ENCODE assay signal across 10 cellular contexts in the genomic region with DNA sequence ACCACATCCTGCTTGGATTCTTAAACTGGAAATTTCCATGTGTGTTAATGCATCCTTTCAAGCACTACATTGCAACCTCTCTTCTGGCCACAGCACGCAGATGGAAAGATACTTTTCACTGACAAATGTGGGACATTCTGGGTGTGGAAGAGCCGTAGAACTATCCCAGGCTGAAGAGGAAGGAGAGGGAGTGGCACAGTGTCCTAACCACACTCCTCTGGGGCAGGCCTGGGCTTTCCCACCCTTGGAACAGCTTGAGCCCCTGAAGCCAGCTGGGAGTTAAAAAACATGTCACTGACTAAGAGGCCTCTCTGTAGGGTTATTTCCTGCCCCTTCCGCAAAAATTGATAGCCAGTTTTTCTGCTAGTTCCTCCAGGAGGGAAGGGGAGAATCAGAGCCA. TPM values are rescaled to one million over a fixed set of nuclear protein-coding genes. Genes with fewer than 3 reads are reported as not detected.
DNase-seq lines count a peak whose midpoint lies in the region; ATAC-seq, FAIRE-seq and TF ChIP-seq lines count a peak whose summit lies in the region.
"Had no signal": no experiment of that assay in that cellular context is flagged by ENCODE, and none has a peak within 500 bp of the region (broad histone marks: within the 10 kb centered on the region; RNA-seq: fewer than 3 reads in every experiment).

No MANE protein-coding gene starts in this region.

- no peak overlapping the region for H3K9ac ChIP-seq in HepG2 (ENCODE audit: insufficient read depth, low read depth, low read length)

- TF ChIP-seq RAD21 in HepG2 (CRISPR knock-in tag; IDR thresholded peaks at IDR 0.05): no peak

- ATAC-seq in right lobe of liver: peak; percentile 31 to 77 (median 34)
- no peak for ATAC-seq in HepG2
- ATAC-seq in mucosa of descending colon: peak; percentile 61
- ATAC-seq in aorta (ENCODE audit: low FRiP score): peak; percentile 66
- ATAC-seq in GM19467 (IDR thresholded peaks at IDR 0.05; ENCODE audit: unreplicated experiment): no peak

- 56% methylated on average over 3 of the region's 3 CpGs for WGBS in right lobe of liver (ENCODE audit: insufficient coverage, low coverage, low lambda C conversion rate, missing lambda C conversion rate)
- 90% methylated on average over 3 of the region's 3 CpGs for WGBS in HepG2 (ENCODE audit: low lambda C conversion rate)
- 27 to 40% methylated on average over 3 of the region's 3 CpGs for WGBS in esophagus, 2 donors
- WGBS in aorta, 2 donors: 59 to 72% methylated on average over 3 of the region's 3 CpGs

- intact Hi-C loops in right lobe of liver (cut with DNase I) (loop anchor here (10.0 kb wide), 1 partner anchor 199 kb away; no protein-coding TSS in a partner anchor), HepG2 (cut with micrococcal nuclease; ENCODE audit: unreplicated experiment) (no loop called here), mucosa of descending colon (cut with DNase I, micrococcal nuclease) (no loop called here), aorta (cut with DNase I) (no loop called here)

- FAIRE-seq in HepG2 (lab: Jason Lieb, UNC): no peak
- FAIRE-seq: colon had no signal

- H3K4me3 ChIP-seq in right lobe of liver (no peak overlapping the region), HepG2 (replicated peaks in 1 of 3; ENCODE audit: insufficient read depth in 1 of 3, low read depth in 2 of 3, low read length in 3 of 3) (no peak overlapping the region), esophagus (ENCODE audit: low read depth in 1 of 2, low read length in 2 of 2) (no peak overlapping the region), mucosa of descending colon (no peak overlapping the region), aorta (ENCODE audit: low read length in 2 of 2) (no peak overlapping the region)

- in situ Hi-C loops in HepG2 (cut with HindIII; ENCODE audit: extremely low pct_ligation_motif_present, low pct_unique_long_range_greater_than_20kb): no loop called here

- H3K27me3 ChIP-seq in right lobe of liver (no peaks in the 10 kb centered on the region), HepG2 (ENCODE audit: control insufficient read depth in 1 of 2, insufficient read depth in 2 of 2, low read length in 2 of 2) (no peaks in the 10 kb centered on the region), esophagus (ENCODE audit: control insufficient read depth in 1 of 2, insufficient read depth in 2 of 2, low read length in 2 of 2) (no peaks in the 10 kb centered on the region), aorta (ENCODE audit: control insufficient read depth in 1 of 2, insufficient read depth in 2 of 2, low read length in 1 of 2) (no peaks in the 10 kb centered on the region)

- H3K79me2 ChIP-seq in HepG2 (ENCODE audit: insufficient read depth, low read length): no peaks in the 10 kb centered on the region

- H2AFZ ChIP-seq in HepG2 (ENCODE audit: low read length): no peak overlapping the region

- TF ChIP-seq POLR2A in right lobe of liver (IDR thresholded peaks at IDR 0.05): no peak
- TF ChIP-seq POLR2A in HepG2 (IDR thresholded peaks at IDR 0.05; ENCODE audit: insufficient read depth in 1 of 2, low read depth in 2 of 2, low read length in 2 of 2): no peak

- BruUV-seq in HepG2 (replicated peaks; lab: Mats Ljungman, UMichigan): no TSS peak

- no peak for TF ChIP-seq EP300 in HepG2 (IDR thresholded peaks at IDR 0.05; ENCODE audit: low read depth in 2 of 2, low read length in 2 of 2)
- TF ChIP-seq EP300 in HepG2 (CRISPR knock-in tag; IDR thresholded peaks at IDR 0.05; ENCODE audit: borderline replicate concordance): no peak

- TF ChIP-seq CTCF in right lobe of liver (IDR thresholded peaks at IDR 0.05) (no peak), HepG2 (CRISPR knock-in tag; IDR thresholded peaks at IDR 0.05) (no peak), mucosa of descending colon (IDR thresholded peaks at IDR 0.05) (no peak)

- H3K4me2 ChIP-seq in HepG2 (ENCODE audit: low read depth, low read length): no peak overlapping the region

- CTCF ChIA-PET in HepG2 (lab: Yijun Ruan, JAX; ENCODE audit: low intra/inter-chr PET ratio, low total read pairs): no interaction called here

- no peaks in the 10 kb centered on the region for H4K20me1 ChIP-seq in HepG2 (ENCODE audit: insufficient read depth, low read length)

- DNase-seq in right lobe of liver: no peak
- DNase-seq in HepG2 (ENCODE audit: low spot score): no peak
- DNase-seq in mucosa of descending colon: no peak
- DNase-seq in aorta: peak in 1 of 2 donors; percentile 50
- no peak for DNase-seq in SIG-M5 (lab: John Stamatoyannopoulos, UW)
- no peak for DNase-seq in NCI-H2107 (lab: John Stamatoyannopoulos, UW)

- peaks cover 0 to 9% (median 1%) of the 10 kb centered on the region in 4 donors for H3K36me3 ChIP-seq in right lobe of liver
- H3K36me3 ChIP-seq in HepG2 (replicated peaks in 1 of 2; ENCODE audit: control insufficient read depth in 1 of 2, insufficient read depth in 2 of 2, low read length in 2 of 2): peaks cover 5 to 9% of the 10 kb centered on the region in 2 experiments; a peak in 4 of 5 replicates
- H3K36me3 ChIP-seq in esophagus (ENCODE audit: control insufficient read depth in 2 of 2, insufficient read depth in 2 of 2, low read length in 1 of 2): no peaks in the 10 kb centered on the region
- H3K36me3 ChIP-seq in mucosa of descending colon (ENCODE audit: low read depth): no peaks in the 10 kb centered on the region
- no peaks in the 10 kb centered on the region for H3K36me3 ChIP-seq in aorta (ENCODE audit: control insufficient read depth in 1 of 2, insufficient read depth in 2 of 2, low read length in 1 of 2)

- peak overlapping the region in 1 of 3 donors; percentile 8 for H3K27ac ChIP-seq in right lobe of liver
- H3K27ac ChIP-seq in HepG2 (ENCODE audit: extremely low read length, insufficient read depth, low read length): no peak overlapping the region
- H3K27ac ChIP-seq in esophagus (ENCODE audit: low read depth in 2 of 2, low read length in 1 of 2): peak overlapping the region; percentile 83 to 92
- no peak overlapping the region for H3K27ac ChIP-seq in aorta (ENCODE audit: low read depth in 1 of 2, low read length in 2 of 2)

- H3K9me3 ChIP-seq in right lobe of liver (no peaks in the 10 kb centered on the region), HepG2 (ENCODE audit: low read length) (no peaks in the 10 kb centered on the region), esophagus (ENCODE audit: control insufficient read depth in 2 of 2, insufficient read depth in 1 of 2, low read depth in 1 of 2, low read length in 1 of 2) (no peaks in the 10 kb centered on the region), mucosa of descending colon (no peaks in the 10 kb centered on the region), aorta (ENCODE audit: control insufficient read depth, low read length) (no peaks in the 10 kb centered on the region)

- POLR2A ChIA-PET in HepG2 (lab: Yijun Ruan, JAX): no interaction called here

- peaks cover 0 to 5% (median 0%) of the 10 kb centered on the region in 4 donors for H3K4me1 ChIP-seq in right lobe of liver
- H3K4me1 ChIP-seq in HepG2 (ENCODE audit: insufficient read depth, low read length): peaks cover 16% of the 10 kb centered on the region
- peaks cover 0 to 2% of the 10 kb centered on the region in 2 donors for H3K4me1 ChIP-seq in esophagus (ENCODE audit: control insufficient read depth in 2 of 2, insufficient read depth in 2 of 2, low read length in 1 of 2)
- peaks cover 2% of the 10 kb centered on the region for H3K4me1 ChIP-seq in mucosa of descending colon (ENCODE audit: low read depth)
- no peaks in the 10 kb centered on the region for H3K4me1 ChIP-seq in aorta (ENCODE audit: control insufficient read depth in 1 of 2, insufficient read depth in 2 of 2, low read length in 2 of 2)

RNA-seq across cellular contexts. Expression of a gene that starts 34.0 kb away (rescaled TPM):
- 10 to 100 TPM in 3 of 6 experiments, 1 to 10 TPM in 3; 7.9 to 12.7 (median 9.9) TPM for total RNA-seq in right lobe of liver
- 6.3 and 6.4 TPM in 2 replicates for total RNA-seq in HepG2 (2016; rRNA removed; fragmentation: Illumina TruSeq; extraction: Trizol)
- total RNA-seq in HepG2 (2016; cell fraction: cytosol; rRNA removed; fragmentation: Illumina TruSeq; extraction: Trizol; ENCODE audit: low read depth): 1.2 and 1.4 TPM in 2 replicates
- total RNA-seq in HepG2 (2016; cell fraction: insoluble cytoplasmic fraction; rRNA removed; fragmentation: Illumina TruSeq; extraction: Trizol): 5.7 and 6.1 TPM in 2 replicates
- total RNA-seq in HepG2 (2016; cell fraction: membrane; rRNA removed; fragmentation: Illumina TruSeq; extraction: Trizol): 2.3 and 2.6 TPM in 2 replicates
- 7.8 and 9.5 TPM in 2 replicates for total RNA-seq in HepG2 (2016; cell fraction: nucleus; rRNA removed; fragmentation: Illumina TruSeq; extraction: Trizol)
- 3.6 and 4.2 TPM in 2 replicates for polyA plus RNA-seq in HepG2 (2011; rRNA removed)
- 2.7 and 4.5 TPM in 2 replicates for polyA plus RNA-seq in HepG2 (2011; cell fraction: cytosol; rRNA removed)
- 4.6 and 5.9 TPM in 2 replicates for polyA plus RNA-seq in HepG2 (2011; cell fraction: nucleus; rRNA removed)
- polyA plus RNA-seq in HepG2 (2012): 5.1 and 5.3 TPM in 2 replicates
- polyA plus RNA-seq in HepG2 (2016; cell fraction: cytosol; fragmentation: Illumina TruSeq; extraction: Trizol; ENCODE audit: low read depth): 0.75 and 0.78 TPM in 2 replicates
- polyA plus RNA-seq in HepG2 (2016; cell fraction: insoluble cytoplasmic fraction; fragmentation: Illumina TruSeq; extraction: Trizol; ENCODE audit: low read depth): 4.8 and 6.1 TPM in 2 replicates
- polyA plus RNA-seq in HepG2 (2016; cell fraction: membrane; fragmentation: Illumina TruSeq; extraction: Trizol; ENCODE audit: low read depth): 1.7 and 1.9 TPM in 2 replicates
- 10.6 and 11.3 TPM in 2 replicates for polyA plus RNA-seq in HepG2 (2016; cell fraction: nucleus; fragmentation: Illumina TruSeq; extraction: Trizol; ENCODE audit: insufficient read depth, low read depth)
- 4.2 and 6.7 TPM in 2 replicates for polyA minus RNA-seq in HepG2 (2011; rRNA and poly(A)+ RNA removed; ENCODE audit: low replicate concordance)
- polyA minus RNA-seq in HepG2 (2011; cell fraction: cytosol; rRNA and poly(A)+ RNA removed): 4.3 and 4.8 TPM in 2 replicates
- 9.8 and 12.7 TPM in 2 replicates for polyA minus RNA-seq in HepG2 (2011; cell fraction: nucleus; rRNA and poly(A)+ RNA removed)
- polyA plus RNA-seq in esophagus: 1 to 10 TPM; 5.4 to 6.4 TPM
- 10 to 100 TPM; 37.1 to 60.0 (median 48.3) TPM for total RNA-seq in mucosa of descending colon
- total RNA-seq in aorta: 10 to 100 TPM; 13.4 to 23.9 TPM
- 1 to 10 TPM; 5.5 to 8.9 TPM for polyA plus RNA-seq in aorta

RNA-seq across cellular contexts. Expression of a gene that starts 37.9 kb away (rescaled TPM):
- 10 to 100 TPM; 20.7 to 76.6 (median 54.4) TPM for total RNA-seq in right lobe of liver
- total RNA-seq in HepG2 (2016; rRNA removed; fragmentation: Illumina TruSeq; extraction: Trizol): 8.1 and 17.3 TPM in 2 replicates
- total RNA-seq in HepG2 (2016; cell fraction: cytosol; rRNA removed; fragmentation: Illumina TruSeq; extraction: Trizol; ENCODE audit: low read depth): 5.6 and 6.4 TPM in 2 replicates
- 8.1 and 16.7 TPM in 2 replicates for total RNA-seq in HepG2 (2016; cell fraction: insoluble cytoplasmic fraction; rRNA removed; fragmentation: Illumina TruSeq; extraction: Trizol)
- 8.1 and 10.4 TPM in 2 replicates for total RNA-seq in HepG2 (2016; cell fraction: membrane; rRNA removed; fragmentation: Illumina TruSeq; extraction: Trizol)
- 10.6 and 16.3 TPM in 2 replicates for total RNA-seq in HepG2 (2016; cell fraction: nucleus; rRNA removed; fragmentation: Illumina TruSeq; extraction: Trizol)
- polyA plus RNA-seq in HepG2 (2011; rRNA removed): 35.1 and 42.1 TPM in 2 replicates
- polyA plus RNA-seq in HepG2 (2011; cell fraction: cytosol; rRNA removed): 39.2 and 44.8 TPM in 2 replicates
- 18.8 and 22.4 TPM in 2 replicates for polyA plus RNA-seq in HepG2 (2011; cell fraction: nucleus; rRNA removed)
- 30.8 and 36.0 TPM in 2 replicates for polyA plus RNA-seq in HepG2 (2012)
- 5.5 and 6.0 TPM in 2 replicates for polyA plus RNA-seq in HepG2 (2016; cell fraction: cytosol; fragmentation: Illumina TruSeq; extraction: Trizol; ENCODE audit: low read depth)
- 8.5 and 9.4 TPM in 2 replicates for polyA plus RNA-seq in HepG2 (2016; cell fraction: insoluble cytoplasmic fraction; fragmentation: Illumina TruSeq; extraction: Trizol; ENCODE audit: low read depth)
- 8.9 and 9.1 TPM in 2 replicates for polyA plus RNA-seq in HepG2 (2016; cell fraction: membrane; fragmentation: Illumina TruSeq; extraction: Trizol; ENCODE audit: low read depth)
- polyA plus RNA-seq in HepG2 (2016; cell fraction: nucleus; fragmentation: Illumina TruSeq; extraction: Trizol; ENCODE audit: insufficient read depth, low read depth): 16.1 and 19.4 TPM in 2 replicates
- polyA minus RNA-seq in HepG2 (2011; rRNA and poly(A)+ RNA removed; ENCODE audit: low replicate concordance): 35.9 TPM in 1 of 2 replicates, not detected in the other
- 11.8 and 13.2 TPM in 2 replicates for polyA minus RNA-seq in HepG2 (2011; cell fraction: cytosol; rRNA and poly(A)+ RNA removed)
- polyA minus RNA-seq in HepG2 (2011; cell fraction: nucleus; rRNA and poly(A)+ RNA removed): 9.0 and 12.1 TPM in 2 replicates
- polyA plus RNA-seq in esophagus: not detected
- under 1 TPM in 1 of 3 donors, not detected in 2; 0.14 TPM for total RNA-seq in mucosa of descending colon
- not detected for total RNA-seq in aorta
- polyA plus RNA-seq in aorta: not detected
- polyA plus RNA-seq: neural cell had no signal

Comparison
In these comparisons a context has a peak if more than half of its experiments do, and no peak if none do; other contexts are left out.
1. ATAC-seq: peak in right lobe of liver (4 of 4), mucosa of descending colon (single experiment) and aorta (single experiment); none in HepG2 (single experiment) and GM19467 (single experiment).
2. intact Hi-C loops: an anchor here in right lobe of liver (10.0 kb wide); none called in HepG2, mucosa of descending colon and aorta.
3. H3K27ac ChIP-seq: peak in esophagus (2 of 2); none in HepG2 (single experiment) and aorta (0 of 2).
4. RNA of a gene that starts 37.9 kb away (total RNA-seq): 20.7 to 76.6 TPM in right lobe of liver and 5.6 to 17.3 TPM in HepG2; 0.14 TPM in mucosa of descending colon and not detected in aorta; every median in the first group is over 4 times any median in the second.